In the genomic region with DNA sequence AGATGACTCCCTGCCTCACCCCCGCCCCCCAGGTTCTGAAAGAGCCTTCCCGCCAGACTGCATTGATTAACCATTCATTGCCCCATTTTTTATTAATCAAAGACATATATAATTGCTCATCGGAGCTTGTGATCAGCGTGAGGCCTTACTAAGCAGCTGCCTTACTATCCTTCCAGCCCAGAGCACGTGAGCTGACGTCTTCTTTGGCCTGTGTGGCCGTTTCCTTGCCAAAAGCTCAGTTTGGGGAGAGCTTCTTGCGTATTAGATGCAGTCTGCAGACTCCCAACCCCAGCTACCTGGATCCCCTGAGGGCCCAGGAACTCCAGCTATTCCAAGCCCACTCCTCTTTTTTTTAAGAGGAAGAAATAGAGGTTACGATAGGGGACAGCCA, we compare ENCODE assay signal across 1 cellular context.
TF ChIP-seq lines count a peak whose summit lies in the region.

No MANE protein-coding gene starts in this region.

TF ChIP-seq in SK-N-SH treated with all-trans-retinoic acid at 6 μM for 48 hours, 23 proteins besides CTCF, POLR2A, EP300 and RAD21 (continued from another document):
- TF ChIP-seq, protein P1, sequence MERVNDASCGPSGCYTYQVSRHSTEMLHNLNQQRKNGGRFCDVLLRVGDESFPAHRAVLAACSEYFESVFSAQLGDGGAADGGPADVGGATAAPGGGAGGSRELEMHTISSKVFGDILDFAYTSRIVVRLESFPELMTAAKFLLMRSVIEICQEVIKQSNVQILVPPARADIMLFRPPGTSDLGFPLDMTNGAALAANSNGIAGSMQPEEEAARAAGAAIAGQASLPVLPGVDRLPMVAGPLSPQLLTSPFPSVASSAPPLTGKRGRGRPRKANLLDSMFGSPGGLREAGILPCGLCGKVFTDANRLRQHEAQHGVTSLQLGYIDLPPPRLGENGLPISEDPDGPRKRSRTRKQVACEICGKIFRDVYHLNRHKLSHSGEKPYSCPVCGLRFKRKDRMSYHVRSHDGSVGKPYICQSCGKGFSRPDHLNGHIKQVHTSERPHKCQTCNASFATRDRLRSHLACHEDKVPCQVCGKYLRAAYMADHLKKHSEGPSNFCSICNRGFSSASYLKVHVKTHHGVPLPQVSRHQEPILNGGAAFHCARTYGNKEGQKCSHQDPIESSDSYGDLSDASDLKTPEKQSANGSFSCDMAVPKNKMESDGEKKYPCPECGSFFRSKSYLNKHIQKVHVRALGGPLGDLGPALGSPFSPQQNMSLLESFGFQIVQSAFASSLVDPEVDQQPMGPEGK (CRISPR knock-in tag; IDR thresholded peaks at IDR 0.05; ENCODE audit: borderline replicate concordance), result no peak
- TF ChIP-seq, protein P2, sequence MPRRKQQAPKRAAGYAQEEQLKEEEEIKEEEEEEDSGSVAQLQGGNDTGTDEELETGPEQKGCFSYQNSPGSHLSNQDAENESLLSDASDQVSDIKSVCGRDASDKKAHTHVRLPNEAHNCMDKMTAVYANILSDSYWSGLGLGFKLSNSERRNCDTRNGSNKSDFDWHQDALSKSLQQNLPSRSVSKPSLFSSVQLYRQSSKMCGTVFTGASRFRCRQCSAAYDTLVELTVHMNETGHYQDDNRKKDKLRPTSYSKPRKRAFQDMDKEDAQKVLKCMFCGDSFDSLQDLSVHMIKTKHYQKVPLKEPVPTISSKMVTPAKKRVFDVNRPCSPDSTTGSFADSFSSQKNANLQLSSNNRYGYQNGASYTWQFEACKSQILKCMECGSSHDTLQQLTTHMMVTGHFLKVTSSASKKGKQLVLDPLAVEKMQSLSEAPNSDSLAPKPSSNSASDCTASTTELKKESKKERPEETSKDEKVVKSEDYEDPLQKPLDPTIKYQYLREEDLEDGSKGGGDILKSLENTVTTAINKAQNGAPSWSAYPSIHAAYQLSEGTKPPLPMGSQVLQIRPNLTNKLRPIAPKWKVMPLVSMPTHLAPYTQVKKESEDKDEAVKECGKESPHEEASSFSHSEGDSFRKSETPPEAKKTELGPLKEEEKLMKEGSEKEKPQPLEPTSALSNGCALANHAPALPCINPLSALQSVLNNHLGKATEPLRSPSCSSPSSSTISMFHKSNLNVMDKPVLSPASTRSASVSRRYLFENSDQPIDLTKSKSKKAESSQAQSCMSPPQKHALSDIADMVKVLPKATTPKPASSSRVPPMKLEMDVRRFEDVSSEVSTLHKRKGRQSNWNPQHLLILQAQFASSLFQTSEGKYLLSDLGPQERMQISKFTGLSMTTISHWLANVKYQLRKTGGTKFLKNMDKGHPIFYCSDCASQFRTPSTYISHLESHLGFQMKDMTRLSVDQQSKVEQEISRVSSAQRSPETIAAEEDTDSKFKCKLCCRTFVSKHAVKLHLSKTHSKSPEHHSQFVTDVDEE (CRISPR knock-in tag; IDR thresholded peaks at IDR 0.05), result no peak
- TF ChIP-seq ESRRG (CRISPR knock-in tag; IDR thresholded peaks at IDR 0.05), result no peak
- TF ChIP-seq ZNF8 (CRISPR knock-in tag; IDR thresholded peaks at IDR 0.05), result no peak
- TF ChIP-seq, protein P3, sequence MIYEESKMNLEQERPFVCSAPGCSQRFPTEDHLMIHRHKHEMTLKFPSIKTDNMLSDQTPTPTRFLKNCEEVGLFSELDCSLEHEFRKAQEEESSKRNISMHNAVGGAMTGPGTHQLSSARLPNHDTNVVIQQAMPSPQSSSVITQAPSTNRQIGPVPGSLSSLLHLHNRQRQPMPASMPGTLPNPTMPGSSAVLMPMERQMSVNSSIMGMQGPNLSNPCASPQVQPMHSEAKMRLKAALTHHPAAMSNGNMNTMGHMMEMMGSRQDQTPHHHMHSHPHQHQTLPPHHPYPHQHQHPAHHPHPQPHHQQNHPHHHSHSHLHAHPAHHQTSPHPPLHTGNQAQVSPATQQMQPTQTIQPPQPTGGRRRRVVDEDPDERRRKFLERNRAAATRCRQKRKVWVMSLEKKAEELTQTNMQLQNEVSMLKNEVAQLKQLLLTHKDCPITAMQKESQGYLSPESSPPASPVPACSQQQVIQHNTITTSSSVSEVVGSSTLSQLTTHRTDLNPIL (CRISPR knock-in tag; IDR thresholded peaks at IDR 0.05; ENCODE audit: low read depth), result no peak
- no peak for TF ChIP-seq ZFP3 (CRISPR knock-in tag; IDR thresholded peaks at IDR 0.05)
- TF ChIP-seq PPARA (CRISPR knock-in tag; IDR thresholded peaks at IDR 0.05; ENCODE audit: borderline replicate concordance), result no peak
- no peak for TF ChIP-seq ZNF565 (CRISPR knock-in tag; conservative IDR thresholded peaks at IDR 0.05; ENCODE audit: low read depth)
